ENCODE assay signal across 3 cellular contexts in genomic region chr7:117124585-117125220, GRCh38.
A peak's percentile ranks its signal among the peaks of the same experiment; 100 is the strongest.
TF ChIP-seq lines count a peak whose summit lies in the region.

No MANE protein-coding gene starts in this region.

TF ChIP-seq in SK-N-SH, 30 proteins besides CTCF, POLR2A, EP300 and RAD21 (continued from another document):
- TF ChIP-seq IRF3 (IDR thresholded peaks at IDR 0.05; ENCODE audit: low read depth, low read length) (no peak), ZBTB33 (IDR thresholded peaks at IDR 0.05; ENCODE audit: borderline replicate concordance, low read depth) (peak; percentile 76; the same call in 1 of the 2 replicates), CHD2 (IDR thresholded peaks at IDR 0.05; ENCODE audit: low read length, partially characterized antibody) (no peak), GATA2 (CRISPR knock-in tag; IDR thresholded peaks at IDR 0.05) (peak; percentile 60; the same call in 1 of the 2 replicates), ELF1 (IDR thresholded peaks at IDR 0.05) (no peak), MAX (IDR thresholded peaks at IDR 0.05; ENCODE audit: low read depth) (peak; percentile 56; the same call in 1 of the 2 replicates), NFIC (IDR thresholded peaks at IDR 0.05; ENCODE audit: borderline replicate concordance) (peak; percentile 100), NRF1 (IDR thresholded peaks at IDR 0.05; ENCODE audit: low read depth, low read length) (no peak), PBX3 (IDR thresholded peaks at IDR 0.05) (peak; percentile 94), RXRA (IDR thresholded peaks at IDR 0.05; ENCODE audit: borderline replicate concordance, low read depth) (peak; percentile 92), FOXJ3 (CRISPR knock-in tag; IDR thresholded peaks at IDR 0.05) (no peak), SMC3 (IDR thresholded peaks at IDR 0.05; ENCODE audit: low read depth, low read length) (peak; percentile 5; the same call in 1 of the 2 replicates), MEF2A (IDR thresholded peaks at IDR 0.05; ENCODE audit: borderline replicate concordance, low read depth) (peak; percentile 72; the same call in 1 of the 2 replicates), SIN3A (IDR thresholded peaks at IDR 0.05; ENCODE audit: borderline replicate concordance, low read depth, low read length) (peak; percentile 87; the same call in 1 of the 2 replicates)

TF ChIP-seq in K562, 482 proteins besides CTCF, POLR2A, EP300 and RAD21 (continued from another document and continues in another):
- TF ChIP-seq MNT (conservative IDR thresholded peaks at IDR 0.05) (peak in 1 of 2 experiments; percentile 52; a peak in 2 of 4 replicates), FOXK1 (CRISPR knock-in tag; IDR thresholded peaks at IDR 0.05; ENCODE audit: borderline replicate concordance) (no peak), ZNF175 (CRISPR knock-in tag; IDR thresholded peaks at IDR 0.05; ENCODE audit: low read depth) (peak; percentile 61; the same call in 1 of the 2 replicates), HEY1 (CRISPR knock-in tag; IDR thresholded peaks at IDR 0.05; ENCODE audit: borderline replicate concordance) (0 out of 2 replicates have a peak, but pooled peaks have one; percentile 10), NBN (IDR thresholded peaks at IDR 0.05; ENCODE audit: low read depth) (peak; percentile 56; the same call in 1 of the 2 replicates), ZNF766 (CRISPR knock-in tag; conservative IDR thresholded peaks at IDR 0.05) (peak; percentile 54; the same call in 1 of the 2 replicates), NFIC (IDR thresholded peaks at IDR 0.05) (peak; percentile 100), HDAC2 (IDR thresholded peaks at IDR 0.05) (peak; percentile 89; the same call in 1 of the 2 replicates), FOS (IDR thresholded peaks at IDR 0.05; ENCODE audit: extremely low read depth, insufficient read length) (peak; percentile 52), CBX3 (IDR thresholded peaks at IDR 0.05; ENCODE audit: borderline replicate concordance in 1 of 2, low read length in 2 of 2) (peak in 1 of 2 experiments; percentile 57; a peak in 1 of 3 replicates), ZNF324 (CRISPR knock-in tag; IDR thresholded peaks at IDR 0.05) (no peak), RBM14 (IDR thresholded peaks at IDR 0.05; ENCODE audit: borderline replicate concordance, insufficient read depth, low read depth, low read length) (no peak), CSDE1 (IDR thresholded peaks at IDR 0.05) (0 out of 4 replicates have a peak, but pooled peaks of 1 of the 2 experiments have one; percentile 26), ATF2 (CRISPR knock-in tag; IDR thresholded peaks at IDR 0.05) (peak; percentile 53; the same call in 1 of the 2 replicates), RCOR1 (IDR thresholded peaks at IDR 0.05; ENCODE audit: borderline replicate concordance in 1 of 2, low read depth in 2 of 2, low read length in 2 of 2) (peak; percentile 86 to 99), ARNT (IDR thresholded peaks at IDR 0.05) (peak in 1 of 2 experiments; percentile 29; a peak in 1 of 4 replicates), NCOA4 (IDR thresholded peaks at IDR 0.05; ENCODE audit: partially characterized antibody) (no peak), PHB (CRISPR knock-in tag; IDR thresholded peaks at IDR 0.05) (no peak), MEIS2 (IDR thresholded peaks at IDR 0.05; ENCODE audit: partially characterized antibody) (peak; percentile 94), KDM1A (IDR thresholded peaks at IDR 0.05) (peak; percentile 96), TBL1XR1 (IDR thresholded peaks at IDR 0.05; ENCODE audit: low read length in 2 of 2) (peak in 1 of 2 experiments; percentile 82; a peak in 2 of 4 replicates), CBFA2T3 (IDR thresholded peaks at IDR 0.05) (peak; percentile 76), ZNF354B (CRISPR knock-in tag; IDR thresholded peaks at IDR 0.05) (no peak), ATF3 (IDR thresholded peaks at IDR 0.05) (peak; percentile 93), ATF3 (CRISPR knock-in tag; conservative IDR thresholded peaks at IDR 0.05) (peak; percentile 88), SMAD1 (IDR thresholded peaks at IDR 0.05; ENCODE audit: low read depth, low read length, partially characterized antibody) (peak; percentile 93)

TF ChIP-seq in HepG2, 621 proteins besides CTCF, POLR2A, EP300 and RAD21 (continued from another document and continues in another):
- TF ChIP-seq NCOR1 (IDR thresholded peaks at IDR 0.05; ENCODE audit: borderline replicate concordance, low read length) (peak; percentile 22; the same call in 1 of the 2 replicates), BCL6 (CRISPR knock-in tag; IDR thresholded peaks at IDR 0.05) (peak; percentile 50), POGZ (CRISPR knock-in tag; IDR thresholded peaks at IDR 0.05) (peak; percentile 57; the same call in 1 of the 2 replicates), ZNF496 (CRISPR knock-in tag; IDR thresholded peaks at IDR 0.05; ENCODE audit: insufficient replicate concordance) (no peak), FOXO4 (CRISPR knock-in tag; conservative IDR thresholded peaks at IDR 0.05) (no peak), DBP (CRISPR knock-in tag; IDR thresholded peaks at IDR 0.05; ENCODE audit: not compliant biosample characterization) (no peak), ARID5B (CRISPR knock-in tag; IDR thresholded peaks at IDR 0.05) (peak; percentile 85), SMARCE1 (IDR thresholded peaks at IDR 0.05; ENCODE audit: borderline replicate concordance) (no peak), HES4 (CRISPR knock-in tag; IDR thresholded peaks at IDR 0.05; ENCODE audit: borderline replicate concordance) (no peak), ZBTB26 (CRISPR knock-in tag; IDR thresholded peaks at IDR 0.05; ENCODE audit: borderline replicate concordance) (no peak), BHLHE40 (IDR thresholded peaks at IDR 0.05; ENCODE audit: low read length) (no peak), HOXD1 (CRISPR knock-in tag; IDR thresholded peaks at IDR 0.05) (no peak), GPN1 (CRISPR knock-in tag; IDR thresholded peaks at IDR 0.05; ENCODE audit: borderline replicate concordance) (no peak), HOXA5 (CRISPR knock-in tag; IDR thresholded peaks at IDR 0.05) (0 out of 2 replicates have a peak, but pooled peaks have one; percentile 50), HMG20A (CRISPR knock-in tag; IDR thresholded peaks at IDR 0.05; ENCODE audit: borderline replicate concordance) (peak; percentile 86; the same call in 1 of the 2 replicates), SAP130 (CRISPR knock-in tag; IDR thresholded peaks at IDR 0.05; ENCODE audit: low read depth) (peak; percentile 45; the same call in 1 of the 2 replicates), SMAD1 (CRISPR knock-in tag; IDR thresholded peaks at IDR 0.05; ENCODE audit: borderline replicate concordance, low read depth) (no peak), PRDM15 (CRISPR knock-in tag; IDR thresholded peaks at IDR 0.05) (no peak), HNF4A (CRISPR knock-in tag; IDR thresholded peaks at IDR 0.05) (peak; percentile 58), ELF4 (CRISPR knock-in tag; IDR thresholded peaks at IDR 0.05; ENCODE audit: borderline replicate concordance) (no peak), ZNF333 (CRISPR knock-in tag; IDR thresholded peaks at IDR 0.05; ENCODE audit: borderline replicate concordance) (no peak), PAXIP1 (CRISPR knock-in tag; conservative IDR thresholded peaks at IDR 0.05) (peak; percentile 53; the same call in 1 of the 2 replicates), ZKSCAN1 (IDR thresholded peaks at IDR 0.05; ENCODE audit: low read length) (no peak), RELA (CRISPR knock-in tag; IDR thresholded peaks at IDR 0.05) (no peak)
